ENCODE assay signal across 21 cellular contexts in genomic region chr6:45448417-45449389, GRCh38.
DNase-seq lines count a peak whose midpoint lies in the region; ATAC-seq, FAIRE-seq and TF ChIP-seq lines count a peak whose summit lies in the region.
"Had no signal": no experiment of that assay in that cellular context is flagged by ENCODE, and none has a peak within 500 bp of the region (broad histone marks: within the 10 kb centered on the region; RNA-seq: fewer than 3 reads in every experiment).

No MANE protein-coding gene starts in this region.

- H3K4me1 ChIP-seq in K562 (replicated peaks in 1 of 2; ENCODE audit: control insufficient read depth in 2 of 2, insufficient read depth in 2 of 2, low read length in 2 of 2), result peaks cover 5 to 60% of the 10 kb centered on the region in 2 experiments
- peaks cover 20% of the 10 kb centered on the region for H3K4me1 ChIP-seq in CD8-positive, alpha-beta T cell (ENCODE audit: insufficient read depth, low read length)

- no peak for DNase-seq in activated CD4-positive, CD25-positive, alpha-beta regulatory T cell (lab: John Stamatoyannopoulos, UW)
- DNase-seq in HFFc6 (peak; percentile 79), K562 (ENCODE audit: extremely low read depth in 1 of 4, low spot score in 3 of 4) (no peak), osteocyte (ENCODE audit: extremely low spot score, unreplicated experiment) (no peak), GM13977 (ENCODE audit: low spot score) (no peak), NCI-H2227 treated with DMSO at 0.1 percent for 48 hours (lab: John Stamatoyannopoulos, UW) (no peak)
- no peak for DNase-seq in CD8-positive, alpha-beta T cell
- DNase-seq: 8988T; activated CD4-positive, CD25-positive, alpha-beta regulatory T cell treated with anti-CD3 and anti-CD28 coated beads, Interleukin-2, amount 50 U/mL, for 72 hours; activated gamma-delta T cell; brain microvascular endothelial cell; Calu3; foreskin melanocyte; mammary epithelial cell; NCI-H1105; PC-9; right lobe of liver had no signal

- H3K9me3 ChIP-seq in K562 (replicated peaks; ENCODE audit: control insufficient read depth, insufficient read depth, low read depth, low read length), result no peaks in the 10 kb centered on the region
- no peaks in the 10 kb centered on the region for H3K9me3 ChIP-seq in CD8-positive, alpha-beta T cell (ENCODE audit: low read length)
- H3K9me3 ChIP-seq: right lobe of liver had no signal

- FAIRE-seq in K562 (lab: Jason Lieb, UNC), result no peak
- FAIRE-seq: urothelium cell line had no signal

- no peaks in the 10 kb centered on the region for H3K79me2 ChIP-seq in K562 (ENCODE audit: control insufficient read depth, insufficient read depth, low read length)

- no TSS peak for BruUV-seq in K562 (replicated peaks; lab: Mats Ljungman, UMichigan)

- POLR2A ChIA-PET in K562 (lab: Yijun Ruan, JAX), result interaction anchor here (0.8 kb wide), 1 partner anchor 9 kb away, joined by 3 read pairs; no protein-coding TSS in a partner anchor
- POLR2A ChIA-PET in CD8-positive, alpha-beta T cell (lab: Charles Lee), result interaction anchor here (1.2 kb wide), 1 partner anchor 32 kb away, joined by 3 read pairs; no protein-coding TSS in a partner anchor

- H3K9me3 Mint-ChIP-seq in HFFc6 (no peaks in the 10 kb centered on the region), osteocyte (ENCODE audit: unreplicated experiment) (no peaks in the 10 kb centered on the region)
- no peaks in the 10 kb centered on the region for H3K9me3 Mint-ChIP-seq in CD8-positive, alpha-beta T cell
- H3K9me3 Mint-ChIP-seq: GM23338 had no signal

- no peak for TF ChIP-seq RAD21 in K562 (CRISPR knock-in tag; conservative IDR thresholded peaks at IDR 0.05 in 1 of 2, IDR thresholded peaks at IDR 0.05 in 1 of 2)

- ATAC-seq in activated CD4-positive, CD25-positive, alpha-beta regulatory T cell treated with anti-CD3 and anti-CD28 coated beads, Interleukin-2, amount 50 U/mL, for 24 hours, result peak; percentile 60 to 68
- no peak for ATAC-seq in K562
- no peak for ATAC-seq in CD8-positive, alpha-beta T cell
- ATAC-seq: GM23338; right lobe of liver; stimulated activated memory B cell treated with anti-CD40 and anti-IgM and Interleukin-4, amounts not matched to agents 10 μg/mL and 1 μg/mL and 100 μg/mL, for 72 hours had no signal

- in situ Hi-C loops in K562 (cut with MboI) (no loop called here), GM13977 (cut with MboI; ENCODE audit: low pct_unique_long_range_greater_than_20kb, low sequenced_read_pairs, unreplicated experiment) (loop anchor here (25.0 kb wide), 1 partner anchor 464 kb away; no protein-coding TSS in a partner anchor)

- H3K4me3 ChIP-seq in K562, result no peak overlapping the region
- H3K4me3 ChIP-seq in CD8-positive, alpha-beta T cell (ENCODE audit: low read depth, low read length), result no peak overlapping the region
- H3K4me3 ChIP-seq: GM23338, PC-9, right lobe of liver had no signal

- 56% methylated on average over 8 of the region's 8 CpGs for WGBS in K562 (ENCODE audit: insufficient coverage, low coverage, missing lambda C conversion rate)

- intact Hi-C loops in K562 (cut with micrococcal nuclease), result no loop called here
- intact Hi-C loops in CD8-positive, alpha-beta T cell (cut with DNase I, micrococcal nuclease), result no loop called here

- TF ChIP-seq EP300 in K562 (IDR thresholded peaks at IDR 0.05; ENCODE audit: low read length), result no peak

- no peak overlapping the region; the same call in 2 of the 3 replicates for H3K27ac ChIP-seq in K562 (ENCODE audit: extremely low read depth, low read depth, low read length)
- no peak overlapping the region for H3K27ac ChIP-seq in CD8-positive, alpha-beta T cell (ENCODE audit: low read depth, low read length)
- H3K27ac ChIP-seq: PC-9 had no signal

- H3K4me3 Mint-ChIP-seq in HFFc6 (peak overlapping the region; percentile 47; the same call in 1 of the 2 replicates), osteocyte (ENCODE audit: unreplicated experiment) (peak overlapping the region; percentile 28)
- no peak overlapping the region for H3K4me3 Mint-ChIP-seq in CD8-positive, alpha-beta T cell
- H3K4me3 Mint-ChIP-seq: GM23338; stimulated activated memory B cell treated with anti-CD40 and anti-IgM and Interleukin-4, amounts not matched to agents 10 μg/mL and 1 μg/mL and 100 μg/mL, for 72 hours had no signal

- no peak overlapping the region for H3K9ac ChIP-seq in K562 (ENCODE audit: insufficient read depth in 1 of 2, low read depth in 2 of 2, low read length in 2 of 2)

- no peaks in the 10 kb centered on the region for H4K20me1 ChIP-seq in K562 (replicated peaks; ENCODE audit: control insufficient read depth, insufficient read depth, low read length)

- TF ChIP-seq CTCF in HFFc6 (IDR thresholded peaks at IDR 0.05) (no peak), K562 (IDR thresholded peaks at IDR 0.05 in 2 of 3, conservative IDR thresholded peaks at IDR 0.05 in 1 of 3; ENCODE audit: insufficient read depth in 2 of 3, low read depth in 1 of 3, low read length in 3 of 3) (no peak), osteocyte (IDR thresholded peaks at IDR 0.05) (no peak), GM13977 (IDR thresholded peaks at IDR 0.05; ENCODE audit: extremely low read depth, insufficient read depth, missing control alignments) (no peak)
- no peak for TF ChIP-seq CTCF in CD8-positive, alpha-beta T cell (IDR thresholded peaks at IDR 0.05)

- peaks cover 95% of the 10 kb centered on the region for H3K4me1 Mint-ChIP-seq in HFFc6 (ENCODE audit: low read depth)
- peaks cover 58% of the 10 kb centered on the region for H3K4me1 Mint-ChIP-seq in osteocyte (ENCODE audit: unreplicated experiment)
- H3K4me1 Mint-ChIP-seq in CD8-positive, alpha-beta T cell (ENCODE audit: low read depth), result peaks cover 72% of the 10 kb centered on the region
- H3K4me1 Mint-ChIP-seq: stimulated activated memory B cell treated with anti-CD40 and anti-IgM and Interleukin-4, amounts not matched to agents 10 μg/mL and 1 μg/mL and 100 μg/mL, for 72 hours had no signal

- no peaks in the 10 kb centered on the region for H3K9me1 ChIP-seq in K562 (ENCODE audit: control insufficient read depth, insufficient read depth, low read length)

- H3K27me3 Mint-ChIP-seq in HFFc6 (ENCODE audit: insufficient read depth) (no peaks in the 10 kb centered on the region), osteocyte (ENCODE audit: unreplicated experiment) (no peaks in the 10 kb centered on the region)
- no peaks in the 10 kb centered on the region for H3K27me3 Mint-ChIP-seq in CD8-positive, alpha-beta T cell (ENCODE audit: low read depth)

- H3K27ac Mint-ChIP-seq in HFFc6, result peak overlapping the region; percentile 59
- peak overlapping the region; percentile 54 for H3K27ac Mint-ChIP-seq in osteocyte (ENCODE audit: unreplicated experiment)
- H3K27ac Mint-ChIP-seq in CD8-positive, alpha-beta T cell, result no peak overlapping the region
- H3K27ac Mint-ChIP-seq: stimulated activated memory B cell treated with anti-CD40 and anti-IgM and Interleukin-4, amounts not matched to agents 10 μg/mL and 1 μg/mL and 100 μg/mL, for 72 hours had no signal

- no peaks in the 10 kb centered on the region for H3K27me3 ChIP-seq in K562 (ENCODE audit: control insufficient read depth in 2 of 2, insufficient read depth in 2 of 2, low read length in 2 of 2)
- H3K27me3 ChIP-seq in CD8-positive, alpha-beta T cell (ENCODE audit: insufficient read depth, low read length), result no peaks in the 10 kb centered on the region
- H3K27me3 ChIP-seq: brain microvascular endothelial cell, right lobe of liver had no signal

- H2AFZ ChIP-seq in K562 (ENCODE audit: low read depth, low read length), result peak overlapping the region; percentile 73
- H2AFZ ChIP-seq: GM23338, PC-9 had no signal

- no peak overlapping the region for H3K4me2 ChIP-seq in K562 (ENCODE audit: insufficient read depth, low read length)
- H3K4me2 ChIP-seq: GM23338, PC-9 had no signal

- no peaks in the 10 kb centered on the region for H3K36me3 ChIP-seq in K562 (ENCODE audit: control insufficient read depth, insufficient read depth, low read length)
- no peaks in the 10 kb centered on the region for H3K36me3 ChIP-seq in CD8-positive, alpha-beta T cell (ENCODE audit: insufficient read depth, low read length)
- H3K36me3 ChIP-seq: right lobe of liver had no signal

- CTCF ChIA-PET in K562 (lab: Yijun Ruan, JAX; ENCODE audit: low intra/inter-chr PET ratio), result interaction anchor here (0.6 kb wide), 1 partner anchor 29 kb away, joined by 3 read pairs; no protein-coding TSS in a partner anchor
- CTCF ChIA-PET in CD8-positive, alpha-beta T cell (lab: Charles Lee), result no interaction called here

- no peak for TF ChIP-seq POLR2A in K562 (conservative IDR thresholded peaks at IDR 0.05)

- H3K36me3 Mint-ChIP-seq in HFFc6 (ENCODE audit: low read depth) (peaks cover 48% of the 10 kb centered on the region), osteocyte (ENCODE audit: unreplicated experiment) (peaks cover 45% of the 10 kb centered on the region)
- peaks cover 36% of the 10 kb centered on the region for H3K36me3 Mint-ChIP-seq in CD8-positive, alpha-beta T cell
- H3K36me3 Mint-ChIP-seq: stimulated activated memory B cell treated with anti-CD40 and anti-IgM and Interleukin-4, amounts not matched to agents 10 μg/mL and 1 μg/mL and 100 μg/mL, for 72 hours had no signal

TF ChIP-seq in K562, 482 proteins besides CTCF, POLR2A, EP300 and RAD21 (continues in another document):
- TF ChIP-seq SP2 (IDR thresholded peaks at IDR 0.05; ENCODE audit: extremely low read depth, low read depth, low read length, poor library complexity, severe bottlenecking) (no peak), IFI16 (CRISPR knock-in tag; IDR thresholded peaks at IDR 0.05) (no peak), NFATC3 (IDR thresholded peaks at IDR 0.05) (no peak), ZNF23 (CRISPR knock-in tag; IDR thresholded peaks at IDR 0.05) (no peak), FOXK1 (CRISPR knock-in tag; IDR thresholded peaks at IDR 0.05; ENCODE audit: borderline replicate concordance) (no peak), NFE2 (IDR thresholded peaks at IDR 0.05; ENCODE audit: low read depth) (no peak), ERF (CRISPR knock-in tag; IDR thresholded peaks at IDR 0.05) (no peak), NUFIP1 (IDR thresholded peaks at IDR 0.05; ENCODE audit: partially characterized antibody) (no peak)
- TF ChIP-seq, protein P1, sequence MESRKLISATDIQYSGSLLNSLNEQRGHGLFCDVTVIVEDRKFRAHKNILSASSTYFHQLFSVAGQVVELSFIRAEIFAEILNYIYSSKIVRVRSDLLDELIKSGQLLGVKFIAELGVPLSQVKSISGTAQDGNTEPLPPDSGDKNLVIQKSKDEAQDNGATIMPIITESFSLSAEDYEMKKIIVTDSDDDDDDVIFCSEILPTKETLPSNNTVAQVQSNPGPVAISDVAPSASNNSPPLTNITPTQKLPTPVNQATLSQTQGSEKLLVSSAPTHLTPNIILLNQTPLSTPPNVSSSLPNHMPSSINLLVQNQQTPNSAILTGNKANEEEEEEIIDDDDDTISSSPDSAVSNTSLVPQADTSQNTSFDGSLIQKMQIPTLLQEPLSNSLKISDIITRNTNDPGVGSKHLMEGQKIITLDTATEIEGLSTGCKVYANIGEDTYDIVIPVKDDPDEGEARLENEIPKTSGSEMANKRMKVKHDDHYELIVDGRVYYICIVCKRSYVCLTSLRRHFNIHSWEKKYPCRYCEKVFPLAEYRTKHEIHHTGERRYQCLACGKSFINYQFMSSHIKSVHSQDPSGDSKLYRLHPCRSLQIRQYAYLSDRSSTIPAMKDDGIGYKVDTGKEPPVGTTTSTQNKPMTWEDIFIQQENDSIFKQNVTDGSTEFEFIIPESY (CRISPR knock-in tag; IDR thresholded peaks at IDR 0.05), result no peak

Comparison
In these comparisons a context has a peak if more than half of its experiments do, and no peak if none do; other contexts are left out.
1. ATAC-seq: peak in activated CD4-positive, CD25-positive, alpha-beta regulatory T cell treated with anti-CD3 and anti-CD28 coated beads, Interleukin-2, amount 50 U/mL, for 24 hours (2 of 2); none in K562 (single experiment) and CD8-positive, alpha-beta T cell (single experiment).